ENCODE assay signal across 11 cellular contexts in genomic region chr18:46042571-46043123, GRCh38. TPM values are rescaled to one million over a fixed set of nuclear protein-coding genes. Genes with fewer than 3 reads are reported as not detected.
DNase-seq lines count a peak whose midpoint lies in the region; ATAC-seq, FAIRE-seq and TF ChIP-seq lines count a peak whose summit lies in the region.
"Had no signal": no experiment of that assay in that cellular context is flagged by ENCODE, and none has a peak within 500 bp of the region (broad histone marks: within the 10 kb centered on the region; RNA-seq: fewer than 3 reads in every experiment).

No MANE protein-coding gene starts in this region.

- no peaks in the 10 kb centered on the region for H3K27me3 ChIP-seq in CD8-positive, alpha-beta T cell (ENCODE audit: insufficient read depth, low read length)
- H3K27me3 ChIP-seq in Karpas-422 (ENCODE audit: low read length) (no peaks in the 10 kb centered on the region), keratinocyte (ENCODE audit: control insufficient read depth, extremely low read depth, insufficient read depth, low read length) (no peaks in the 10 kb centered on the region)

- no peaks in the 10 kb centered on the region for H3K9me1 ChIP-seq in keratinocyte (ENCODE audit: control insufficient read depth, extremely low read depth, insufficient read depth, low read length)

- H3K4me1 Mint-ChIP-seq in CD8-positive, alpha-beta T cell (ENCODE audit: low read depth) = peaks cover 49% of the 10 kb centered on the region
- peaks cover 34% of the 10 kb centered on the region for H3K4me1 Mint-ChIP-seq in activated T-helper 1 cell treated with anti-CD3 and anti-CD28 coated beads, Interleukin-12 subunit alpha, Interleukin-12 subunit beta, Interleukin-2, Interleukin-4 antibody, amounts not matched to agents 30 ng/mL and 10 ng/mL and 1 ng/mL, durations not matched to agents 14 hours and 24 hours and 36 hours (ENCODE audit: low read depth)

- dilution Hi-C loops in keratinocyte (cut with MboI; ENCODE audit: extremely low pct_ligation_motif_present, low sequenced_read_pairs) = no loop called here

- intact Hi-C loops in CD8-positive, alpha-beta T cell (cut with DNase I, micrococcal nuclease) = no loop called here
- intact Hi-C loops in activated T-helper 1 cell treated with anti-CD3 and anti-CD28 coated beads, Interleukin-12 subunit alpha, Interleukin-12 subunit beta, Interleukin-2, Interleukin-4 antibody, amounts not matched to agents 30 ng/mL and 10 ng/mL and 1 ng/mL, durations not matched to agents 14 hours and 24 hours and 36 hours (cut with micrococcal nuclease) = no loop called here

- H3K36me3 Mint-ChIP-seq in CD8-positive, alpha-beta T cell = peaks cover 10% of the 10 kb centered on the region
- H3K36me3 Mint-ChIP-seq in activated T-helper 1 cell treated with anti-CD3 and anti-CD28 coated beads, Interleukin-12 subunit alpha, Interleukin-12 subunit beta, Interleukin-2, Interleukin-4 antibody, amounts not matched to agents 30 ng/mL and 10 ng/mL and 1 ng/mL, durations not matched to agents 14 hours and 24 hours and 36 hours (ENCODE audit: low read depth) = peaks cover 15% of the 10 kb centered on the region

- no peak overlapping the region for H3K27ac ChIP-seq in CD8-positive, alpha-beta T cell (ENCODE audit: low read depth, low read length)
- H3K27ac ChIP-seq in Karpas-422 (ENCODE audit: low read length) (no peak overlapping the region), keratinocyte (ENCODE audit: control insufficient read depth, insufficient read depth, low read length) (peak overlapping the region; percentile 26), coronary artery (no peak overlapping the region)
- H3K27ac ChIP-seq: lower lobe of right lung had no signal

- H2AFZ ChIP-seq in Karpas-422 (ENCODE audit: low read length) (no peak overlapping the region), keratinocyte (ENCODE audit: control insufficient read depth, low read length) (no peak overlapping the region)

- no peaks in the 10 kb centered on the region for H3K27me3 Mint-ChIP-seq in CD8-positive, alpha-beta T cell (ENCODE audit: low read depth)
- no peaks in the 10 kb centered on the region for H3K27me3 Mint-ChIP-seq in activated T-helper 1 cell treated with anti-CD3 and anti-CD28 coated beads, Interleukin-12 subunit alpha, Interleukin-12 subunit beta, Interleukin-2, Interleukin-4 antibody, amounts not matched to agents 30 ng/mL and 10 ng/mL and 1 ng/mL, durations not matched to agents 14 hours and 24 hours and 36 hours (ENCODE audit: insufficient read depth)

- CTCF ChIA-PET in CD8-positive, alpha-beta T cell (lab: Charles Lee) = interaction anchor here (1.3 kb wide), 1 partner anchor 29 kb away, joined by 3 read pairs; no protein-coding TSS in a partner anchor

- ATAC-seq in CD8-positive, alpha-beta T cell = no peak
- ATAC-seq in GM18868 (IDR thresholded peaks at IDR 0.05; ENCODE audit: unreplicated experiment) = no peak

- POLR2A ChIA-PET in CD8-positive, alpha-beta T cell (lab: Charles Lee) = interaction anchor here (0.5 to 1.5 kb wide), 3 partner anchors 9 to 126 kb away, joined by 3 to 4 read pairs (median 3); partner anchors contain the start of gene ATP5F1A

- H3K27ac Mint-ChIP-seq in CD8-positive, alpha-beta T cell = peak overlapping the region; percentile 62
- H3K27ac Mint-ChIP-seq in activated T-helper 1 cell treated with anti-CD3 and anti-CD28 coated beads, Interleukin-12 subunit alpha, Interleukin-12 subunit beta, Interleukin-2, Interleukin-4 antibody, amounts not matched to agents 30 ng/mL and 10 ng/mL and 1 ng/mL, durations not matched to agents 14 hours and 24 hours and 36 hours = peak overlapping the region; percentile 76

- H3K9ac ChIP-seq in Karpas-422 (ENCODE audit: low read length) (no peak overlapping the region), keratinocyte (ENCODE audit: control insufficient read depth, extremely low read depth, insufficient read depth, low read length) (no peak overlapping the region)

- TF ChIP-seq CTCF in CD8-positive, alpha-beta T cell (IDR thresholded peaks at IDR 0.05) = no peak
- TF ChIP-seq CTCF in keratinocyte (optimal IDR thresholded peaks at IDR 0.05 in 1 of 3, IDR thresholded peaks at IDR 0.05 in 1 of 3, conservative IDR thresholded peaks at IDR 0.05 in 1 of 3; ENCODE audit: extremely low read depth in 1 of 3, insufficient read depth in 2 of 3, low read length in 3 of 3) (no peak), coronary artery (IDR thresholded peaks at IDR 0.05) (no peak)

- no peaks in the 10 kb centered on the region for H3K79me2 ChIP-seq in Karpas-422 (ENCODE audit: low read length)
- peaks cover 16% of the 10 kb centered on the region for H3K79me2 ChIP-seq in keratinocyte (ENCODE audit: control insufficient read depth, insufficient read depth, low read length)

- no peak overlapping the region for H3K4me3 ChIP-seq in CD8-positive, alpha-beta T cell (ENCODE audit: low read depth, low read length)
- H3K4me3 ChIP-seq in Karpas-422 (ENCODE audit: low read length) (no peak overlapping the region), keratinocyte (ENCODE audit: control insufficient read depth in 2 of 3, extremely low read depth in 1 of 3, insufficient read depth in 2 of 3, low read depth in 1 of 3, low read length in 3 of 3) (no peak overlapping the region), coronary artery (no peak overlapping the region)
- H3K4me3 ChIP-seq: lower lobe of right lung had no signal

- H3K4me3 Mint-ChIP-seq in CD8-positive, alpha-beta T cell = no peak overlapping the region
- peak overlapping the region; percentile 12 for H3K4me3 Mint-ChIP-seq in activated T-helper 1 cell treated with anti-CD3 and anti-CD28 coated beads, Interleukin-12 subunit alpha, Interleukin-12 subunit beta, Interleukin-2, Interleukin-4 antibody, amounts not matched to agents 30 ng/mL and 10 ng/mL and 1 ng/mL, durations not matched to agents 14 hours and 24 hours and 36 hours

- DNase-seq in CD8-positive, alpha-beta T cell = no peak
- DNase-seq in Karpas-422 (peak; percentile 29), keratinocyte (ENCODE audit: low read depth, low spot score) (no peak), coronary artery (ENCODE audit: low spot score) (no peak), NCI-H526 treated with DMSO at 0.1 percent for 48 hours (lab: John Stamatoyannopoulos, UW) (no peak), NCI-H1105 treated with DMSO at 0.1 percent for 48 hours (lab: John Stamatoyannopoulos, UW) (no peak)
- DNase-seq in activated T-helper 1 cell treated with anti-CD3 and anti-CD28 coated beads, Interleukin-12 subunit alpha, Interleukin-12 subunit beta, Interleukin-2, Interleukin-4 antibody, amounts not matched to agents 30 ng/mL and 10 ng/mL and 1 ng/mL, durations not matched to agents 14 hours and 24 hours and 36 hours (ENCODE audit: low spot score) = peak; percentile 21
- DNase-seq: activated gamma-delta T cell, lower lobe of right lung, NCI-H774 had no signal

- peaks cover 2% of the 10 kb centered on the region for H3K9me3 Mint-ChIP-seq in CD8-positive, alpha-beta T cell
- no peaks in the 10 kb centered on the region for H3K9me3 Mint-ChIP-seq in activated T-helper 1 cell treated with anti-CD3 and anti-CD28 coated beads, Interleukin-12 subunit alpha, Interleukin-12 subunit beta, Interleukin-2, Interleukin-4 antibody, amounts not matched to agents 30 ng/mL and 10 ng/mL and 1 ng/mL, durations not matched to agents 14 hours and 24 hours and 36 hours

- no peaks in the 10 kb centered on the region for H3K9me2 ChIP-seq in Karpas-422 (replicated peaks; ENCODE audit: insufficient read depth, low read length)

- H3K4me1 ChIP-seq in CD8-positive, alpha-beta T cell (ENCODE audit: insufficient read depth, low read length) = peaks cover 31% of the 10 kb centered on the region
- H3K4me1 ChIP-seq in Karpas-422 (ENCODE audit: low read length) (no peaks in the 10 kb centered on the region), keratinocyte (ENCODE audit: control insufficient read depth, extremely low read depth, insufficient read depth, low read length) (peaks cover 20% of the 10 kb centered on the region)

- H4K20me1 ChIP-seq in Karpas-422 (ENCODE audit: insufficient read depth, low read depth, low read length) (no peaks in the 10 kb centered on the region), keratinocyte (ENCODE audit: control insufficient read depth, extremely low read depth, insufficient read depth, low read length) (no peaks in the 10 kb centered on the region)

- H3K36me3 ChIP-seq in CD8-positive, alpha-beta T cell (ENCODE audit: insufficient read depth, low read length) = no peaks in the 10 kb centered on the region
- no peaks in the 10 kb centered on the region for H3K36me3 ChIP-seq in Karpas-422 (ENCODE audit: insufficient read depth, low read length)
- H3K36me3 ChIP-seq in keratinocyte (ENCODE audit: control insufficient read depth in 2 of 2, extremely low read depth in 1 of 2, insufficient read depth in 2 of 2, low read length in 2 of 2) = peaks cover 0 to 5% of the 10 kb centered on the region in 2 experiments
- H3K36me3 ChIP-seq: lower lobe of right lung had no signal

- peak; percentile 93 for FAIRE-seq in keratinocyte (lab: Jason Lieb, UNC)

- H3K4me2 ChIP-seq in Karpas-422 (ENCODE audit: low read depth, low read length, poor library complexity, severe bottlenecking) (no peak overlapping the region), keratinocyte (ENCODE audit: control insufficient read depth, extremely low read depth, insufficient read depth, low read depth, low read length) (peak overlapping the region; percentile 35)

- H3K9me3 ChIP-seq in CD8-positive, alpha-beta T cell (ENCODE audit: low read length) = no peaks in the 10 kb centered on the region
- no peaks in the 10 kb centered on the region for H3K9me3 ChIP-seq in Karpas-422 (ENCODE audit: low read length)
- H3K9me3 ChIP-seq in keratinocyte (ENCODE audit: control insufficient read depth, low read depth, low read length) = no peaks in the 10 kb centered on the region
- H3K9me3 ChIP-seq: lower lobe of right lung had no signal

RNA-seq across cellular contexts. Expression of gene PSTPIP2, which starts 29.4 kb away (rescaled TPM):
- 1 to 10 TPM; 6.4 to 6.6 TPM for total RNA-seq in CD8-positive, alpha-beta T cell
- not detected in 2 replicates for total RNA-seq in Karpas-422 (2014; rRNA removed; shearing (Covaris generic); ENCODE audit: low replicate concordance)
- total RNA-seq in activated T-helper 1 cell treated with anti-CD3 and anti-CD28 coated beads, Interleukin-12 subunit alpha, Interleukin-12 subunit beta, Interleukin-2, Interleukin-4 antibody, amounts not matched to agents 30 ng/mL and 10 ng/mL and 1 ng/mL, durations not matched to agents 14 hours and 24 hours and 36 hours = 19.2 and 23.6 TPM in 2 replicates
- 15.4 to 30.8 TPM (median 27.3 TPM) in 3 replicates for polyA plus RNA-seq in keratinocyte
- 40.5 TPM for polyA plus RNA-seq in keratinocyte (2011; ENCODE audit: low read depth)
- polyA plus RNA-seq in keratinocyte (2011; cell fraction: cytosol; rRNA removed) = 18.2 and 30.9 TPM in 2 replicates
- 22.3 and 24.0 TPM in 2 replicates for polyA plus RNA-seq in keratinocyte (2011; cell fraction: nucleus; rRNA removed)
- 12.7 and 20.7 TPM in 2 replicates for polyA plus RNA-seq in keratinocyte (2012; ENCODE audit: low replicate concordance)
- polyA minus RNA-seq in keratinocyte = 13.2 to 21.0 TPM (median 18.3 TPM) in 3 replicates
- 29.9 TPM for polyA minus RNA-seq in keratinocyte (2011; cell fraction: cytosol; rRNA and poly(A)+ RNA removed)
- polyA minus RNA-seq in keratinocyte (2011; cell fraction: nucleus; rRNA and poly(A)+ RNA removed) = 11.1 and 19.5 TPM in 2 replicates

RNA-seq across cellular contexts. Expression of gene ATP5F1A, which starts 55.4 kb away (rescaled TPM):
- 100 to 1,000 TPM; 208 to 212 TPM for total RNA-seq in CD8-positive, alpha-beta T cell
- total RNA-seq in Karpas-422 (2014; rRNA removed; shearing (Covaris generic); ENCODE audit: low replicate concordance) = 417 and 563 TPM in 2 replicates
- 412 and 420 TPM in 2 replicates for total RNA-seq in activated T-helper 1 cell treated with anti-CD3 and anti-CD28 coated beads, Interleukin-12 subunit alpha, Interleukin-12 subunit beta, Interleukin-2, Interleukin-4 antibody, amounts not matched to agents 30 ng/mL and 10 ng/mL and 1 ng/mL, durations not matched to agents 14 hours and 24 hours and 36 hours
- 436 to 621 TPM (median 512 TPM) in 3 replicates for polyA plus RNA-seq in keratinocyte
- 295 TPM for polyA plus RNA-seq in keratinocyte (2011; ENCODE audit: low read depth)
- polyA plus RNA-seq in keratinocyte (2011; cell fraction: cytosol; rRNA removed) = 509 and 540 TPM in 2 replicates
- polyA plus RNA-seq in keratinocyte (2011; cell fraction: nucleus; rRNA removed) = 438 and 582 TPM in 2 replicates
- 282 and 369 TPM in 2 replicates for polyA plus RNA-seq in keratinocyte (2012; ENCODE audit: low replicate concordance)
- 310 to 695 TPM (median 626 TPM) in 3 replicates for polyA minus RNA-seq in keratinocyte
- 576 TPM for polyA minus RNA-seq in keratinocyte (2011; cell fraction: cytosol; rRNA and poly(A)+ RNA removed)
- 152 and 249 TPM in 2 replicates for polyA minus RNA-seq in keratinocyte (2011; cell fraction: nucleus; rRNA and poly(A)+ RNA removed)

Comparison
In these comparisons a context has a peak if more than half of its experiments do, and no peak if none do; other contexts are left out.
1. DNase-seq: peak in Karpas-422 (single experiment) and activated T-helper 1 cell treated with anti-CD3 and anti-CD28 coated beads, Interleukin-12 subunit alpha, Interleukin-12 subunit beta, Interleukin-2, Interleukin-4 antibody, amounts not matched to agents 30 ng/mL and 10 ng/mL and 1 ng/mL, durations not matched to agents 14 hours and 24 hours and 36 hours (single experiment); none in CD8-positive, alpha-beta T cell (0 of 7), keratinocyte (single experiment), coronary artery (single experiment), NCI-H526 treated with DMSO at 0.1 percent for 48 hours (single experiment) and NCI-H1105 treated with DMSO at 0.1 percent for 48 hours (single experiment).